1 cellular context compared by ENCODE assay signal in genomic region chr6:26514984-26515383, GRCh38.
TF ChIP-seq lines count a peak whose summit lies in the region.

No MANE protein-coding gene starts in this region.

TF ChIP-seq in HepG2, 621 proteins besides CTCF, POLR2A, EP300 and RAD21 (continued from another document and continues in another):
- TF ChIP-seq ARID4A (CRISPR knock-in tag; IDR thresholded peaks at IDR 0.05; ENCODE audit: borderline replicate concordance) (peak; percentile 22; the same call in 1 of the 2 replicates), ZNF781 (CRISPR knock-in tag; IDR thresholded peaks at IDR 0.05; ENCODE audit: borderline replicate concordance, not compliant biosample characterization) (no peak), STAT6 (CRISPR knock-in tag; IDR thresholded peaks at IDR 0.05; ENCODE audit: borderline replicate concordance) (no peak), SMAD9 (CRISPR knock-in tag; IDR thresholded peaks at IDR 0.05) (no peak), NKX3-1 (CRISPR knock-in tag; IDR thresholded peaks at IDR 0.05) (0 out of 2 replicates have a peak, but pooled peaks have one; percentile 31), ZFP82 (CRISPR knock-in tag; IDR thresholded peaks at IDR 0.05; ENCODE audit: borderline replicate concordance) (no peak), ZNF382 (CRISPR knock-in tag; IDR thresholded peaks at IDR 0.05; ENCODE audit: borderline replicate concordance) (no peak), ZNF280D (CRISPR knock-in tag; IDR thresholded peaks at IDR 0.05) (no peak; the same call in 1 of the 2 replicates), TOE1 (CRISPR knock-in tag; IDR thresholded peaks at IDR 0.05) (no peak), EEA1 (CRISPR knock-in tag; IDR thresholded peaks at IDR 0.05; ENCODE audit: borderline replicate concordance) (no peak), ZNF629 (CRISPR knock-in tag; conservative IDR thresholded peaks at IDR 0.05) (no peak), KDM4B (CRISPR knock-in tag; IDR thresholded peaks at IDR 0.05) (no peak), RFX1 (IDR thresholded peaks at IDR 0.05) (no peak), ZBTB7A (CRISPR knock-in tag; IDR thresholded peaks at IDR 0.05) (no peak), TFAP4 (IDR thresholded peaks at IDR 0.05; ENCODE audit: borderline replicate concordance, low read depth) (peak; percentile 43; the same call in 1 of the 2 replicates), ZBTB40 (IDR thresholded peaks at IDR 0.05) (no peak), ZBTB40 (CRISPR knock-in tag; IDR thresholded peaks at IDR 0.05) (no peak; the same call in 1 of the 2 replicates), RNF2 (conservative IDR thresholded peaks at IDR 0.05; ENCODE audit: low read depth) (no peak; the same call in 1 of the 2 replicates), ZSCAN12 (CRISPR knock-in tag; IDR thresholded peaks at IDR 0.05) (no peak), NR2C2 (CRISPR knock-in tag; IDR thresholded peaks at IDR 0.05; ENCODE audit: borderline replicate concordance) (peak; percentile 63; the same call in 1 of the 2 replicates), ATRX (CRISPR knock-in tag; IDR thresholded peaks at IDR 0.05; ENCODE audit: borderline replicate concordance) (no peak), ZFP37 (CRISPR knock-in tag; IDR thresholded peaks at IDR 0.05; ENCODE audit: borderline replicate concordance) (no peak), XBP1 (CRISPR knock-in tag; IDR thresholded peaks at IDR 0.05) (no peak), LCORL (IDR thresholded peaks at IDR 0.05) (no peak), LCORL (CRISPR knock-in tag; IDR thresholded peaks at IDR 0.05) (peak; percentile 20; the same call in 1 of the 2 replicates), ZMYM2 (CRISPR knock-in tag; IDR thresholded peaks at IDR 0.05) (no peak), NFE2L1 (CRISPR knock-in tag; IDR thresholded peaks at IDR 0.05; ENCODE audit: borderline replicate concordance) (no peak), ZNF850 (CRISPR knock-in tag; conservative IDR thresholded peaks at IDR 0.05) (no peak), MYC (CRISPR knock-in tag; IDR thresholded peaks at IDR 0.05; ENCODE audit: borderline replicate concordance) (no peak), ZNF839 (CRISPR knock-in tag; IDR thresholded peaks at IDR 0.05; ENCODE audit: borderline replicate concordance) (no peak), ERF (CRISPR knock-in tag; IDR thresholded peaks at IDR 0.05) (peak; percentile 44; the same call in 1 of the 2 replicates), CREB1 (IDR thresholded peaks at IDR 0.05) (no peak), CREB1 (CRISPR knock-in tag; IDR thresholded peaks at IDR 0.05) (no peak), NR1H2 (CRISPR knock-in tag; IDR thresholded peaks at IDR 0.05; ENCODE audit: borderline replicate concordance, low read depth) (no peak), ZMYM4 (CRISPR knock-in tag; IDR thresholded peaks at IDR 0.05) (peak; percentile 83), KLF16 (CRISPR knock-in tag; IDR thresholded peaks at IDR 0.05) (peak in 1 of 2 experiments; percentile 47; a peak in 1 of 4 replicates), DBP (CRISPR knock-in tag; IDR thresholded peaks at IDR 0.05; ENCODE audit: not compliant biosample characterization) (no peak), HIVEP1 (CRISPR knock-in tag; IDR thresholded peaks at IDR 0.05) (no peak), SNAI1 (CRISPR knock-in tag; IDR thresholded peaks at IDR 0.05; ENCODE audit: borderline replicate concordance) (no peak), NR0B2 (CRISPR knock-in tag; IDR thresholded peaks at IDR 0.05) (no peak), NFRKB (IDR thresholded peaks at IDR 0.05) (no peak), FOXA3 (CRISPR knock-in tag; IDR thresholded peaks at IDR 0.05) (peak; percentile 86)
